16 cellular contexts compared by ENCODE assay signal in the genomic region with DNA sequence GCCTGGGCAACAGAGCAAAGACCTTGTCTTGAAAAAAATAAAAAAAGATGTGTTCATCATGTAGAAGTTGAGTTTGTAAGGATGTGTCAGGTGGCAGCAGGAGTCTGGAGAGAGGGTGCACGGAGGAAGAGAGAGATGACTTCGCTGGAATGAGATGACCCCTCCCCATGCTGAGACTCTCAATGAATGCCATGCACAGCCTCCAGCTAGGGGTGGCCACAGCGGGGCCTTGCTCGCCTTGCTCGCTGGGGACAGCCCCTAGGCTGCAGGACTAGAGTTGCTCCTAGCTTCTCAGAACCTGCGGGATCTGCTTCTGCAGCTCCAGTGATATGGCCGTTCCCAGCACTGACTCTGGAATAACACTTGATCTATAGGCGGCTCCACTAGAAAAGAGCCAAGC. TPM values are rescaled to one million over a fixed set of nuclear protein-coding genes. Genes with fewer than 3 reads are reported as not detected.
DNase-seq lines count a peak whose midpoint lies in the region; ATAC-seq and TF ChIP-seq lines count a peak whose summit lies in the region.
"Had no signal": no experiment of that assay in that cellular context is flagged by ENCODE, and none has a peak within 500 bp of the region (broad histone marks: within the 10 kb centered on the region; RNA-seq: fewer than 3 reads in every experiment).

No MANE protein-coding gene starts in this region.

- DNase-seq in ELF-1 (ENCODE audit: low read depth, low spot score) = peak; percentile 45
- DNase-seq in GM23338 (ENCODE audit: low spot score) = no peak
- peak; percentile 43 for DNase-seq in endodermal cell
- DNase-seq in mesenteric fat pad (ENCODE audit: low spot score) = peak; percentile 57
- DNase-seq in DMS79 treated with DMSO at 0.1 percent for 48 hours (lab: John Stamatoyannopoulos, UW) = no peak
- no peak for DNase-seq in epidermal melanocyte (ENCODE audit: insufficient read length, low spot score)
- DNase-seq in stimulated activated CD4-positive, alpha-beta T cell treated with anti-CD3 and anti-CD28 coated beads, Interleukin-15, amount 100 ng/mL, for 24 hours = no peak
- DNase-seq: COR-L47; EL; NCI-H1105; NCI-H1694; NCI-H2107; NCI-H345; NCI-H526; NK-92 treated with Interleukin-12 subunit alpha and Interleukin-12 subunit beta, amount 100 ng/mL, for 24 hours; RPMI8226 had no signal

- no peaks in the 10 kb centered on the region for H3K79me2 ChIP-seq in GM23338 (replicated peaks; ENCODE audit: insufficient read depth)

- H3K27me3 Mint-ChIP-seq in GM23338 (ENCODE audit: insufficient read depth, low read depth, poor library complexity) = peaks cover 3% of the 10 kb centered on the region
- peaks cover 3% of the 10 kb centered on the region for H3K27me3 Mint-ChIP-seq in endodermal cell (ENCODE audit: insufficient read depth)

- no peaks in the 10 kb centered on the region for H3K9me3 Mint-ChIP-seq in GM23338
- no peaks in the 10 kb centered on the region for H3K9me3 Mint-ChIP-seq in endodermal cell

- H3F3A ChIP-seq in GM23338 (replicated peaks; ENCODE audit: low read depth) = 0 out of 2 replicates have a peak, but pooled peaks cover 2% of the 10 kb centered on the region

- H3K4me1 ChIP-seq in GM23338 (ENCODE audit: insufficient read depth) (no peaks in the 10 kb centered on the region; the same call in 1 of the 2 replicates), endodermal cell (ENCODE audit: control insufficient read depth, insufficient read depth, low read length) (peaks cover 2% of the 10 kb centered on the region)

- TF ChIP-seq CTCF in GM23338 (conservative IDR thresholded peaks at IDR 0.05; ENCODE audit: low read depth in 2 of 2) (no peak), endodermal cell (conservative IDR thresholded peaks at IDR 0.05) (no peak)

- no peak overlapping the region for H3K27ac Mint-ChIP-seq in GM23338
- no peak overlapping the region for H3K27ac Mint-ChIP-seq in endodermal cell

- WGBS in endodermal cell (ENCODE audit: insufficient coverage in 1 of 2, insufficient read length in 1 of 2), 2 experiments = 86 to 97% methylated on average over 5 to 8 of the region's 8 CpGs

- H3K36me3 ChIP-seq in GM23338 (ENCODE audit: insufficient read depth) (no peaks in the 10 kb centered on the region), endodermal cell (ENCODE audit: control insufficient read depth, insufficient read depth, low read length) (no peaks in the 10 kb centered on the region)

- H3K4me2 ChIP-seq in GM23338 = no peak overlapping the region

- H3K27ac ChIP-seq in GM23338 (ENCODE audit: low read depth) (no peak overlapping the region), endodermal cell (ENCODE audit: low read depth, low read length) (no peak overlapping the region)

- ATAC-seq in GM23338 = peak; percentile 31

- H3K9me2 ChIP-seq in GM23338 (ENCODE audit: insufficient read depth) = no peaks in the 10 kb centered on the region

- H3K4me3 Mint-ChIP-seq in GM23338 (no peak overlapping the region), endodermal cell (no peak overlapping the region)

- no peaks in the 10 kb centered on the region for H3K9me3 ChIP-seq in endodermal cell (ENCODE audit: control insufficient read depth, low read length)

- H4K20me1 ChIP-seq in GM23338 (replicated peaks; ENCODE audit: insufficient read depth) = no peaks in the 10 kb centered on the region

- H2AFZ ChIP-seq in GM23338 = no peak overlapping the region

- no peak overlapping the region for H3K4me3 ChIP-seq in GM23338
- H3K4me3 ChIP-seq in endodermal cell (ENCODE audit: low read length) = no peak overlapping the region

- no peaks in the 10 kb centered on the region for H3K27me3 ChIP-seq in GM23338 (ENCODE audit: insufficient read depth)
- H3K27me3 ChIP-seq in endodermal cell (ENCODE audit: control insufficient read depth, insufficient read depth, low read length, poor library complexity, severe bottlenecking) = no peaks in the 10 kb centered on the region

- H3K4me1 Mint-ChIP-seq in GM23338 = peaks cover 13% of the 10 kb centered on the region
- peaks cover 3% of the 10 kb centered on the region for H3K4me1 Mint-ChIP-seq in endodermal cell

- H3K36me3 Mint-ChIP-seq in GM23338 (ENCODE audit: low read depth) (no peaks in the 10 kb centered on the region), endodermal cell (ENCODE audit: low read depth) (no peaks in the 10 kb centered on the region)

- no peak overlapping the region for H3K9ac ChIP-seq in endodermal cell (ENCODE audit: extremely low read depth, low read length, poor library complexity, severe bottlenecking)

TF ChIP-seq in GM23338, 12 proteins besides CTCF, POLR2A, EP300 and RAD21:
- TF ChIP-seq ZNF114 (CRISPR knock-in tag; IDR thresholded peaks at IDR 0.05) (no peak), POLR2AphosphoS5 (IDR thresholded peaks at IDR 0.05; ENCODE audit: low read depth) (no peak)
TF ChIP-seq in GM23338: peak in this region for 0.

RNA-seq across cellular contexts. Expression of gene C2CD2, which starts 6.6 kb away (rescaled TPM):
- total RNA-seq in GM23338 (2014; rRNA removed; shearing (Covaris generic)) = 12.7 and 16.2 TPM in 2 replicates
- polyA plus RNA-seq in GM23338 (2016; fragmentation: Nextera tagmentation; extraction: Ambion mirVana) = 3.1 and 4.5 TPM in 2 replicates
- 10 to 100 TPM; 26.3 to 28.7 TPM for total RNA-seq in endodermal cell
- 8.9 TPM for polyA plus RNA-seq in endodermal cell (2013, experiment 1 of 2)
- polyA plus RNA-seq in endodermal cell (2013, experiment 2 of 2) = 7.2 TPM
- 125 TPM for total RNA-seq in mesenteric fat pad

RNA-seq across cellular contexts. Expression of gene ZBTB21, which starts 49.8 kb away (rescaled TPM):
- total RNA-seq in GM23338 (2014; rRNA removed; shearing (Covaris generic)) = 11.0 and 13.6 TPM in 2 replicates
- 8.7 and 10.0 TPM in 2 replicates for polyA plus RNA-seq in GM23338 (2016; fragmentation: Nextera tagmentation; extraction: Ambion mirVana)
- total RNA-seq in endodermal cell = 10 to 100 TPM; 17.3 to 23.1 TPM
- 14.0 TPM for polyA plus RNA-seq in endodermal cell (2013, experiment 1 of 2)
- 14.4 TPM for polyA plus RNA-seq in endodermal cell (2013, experiment 2 of 2)
- 19.8 TPM for total RNA-seq in mesenteric fat pad

Comparison
In these comparisons a context has a peak if more than half of its experiments do, and no peak if none do; other contexts are left out.
1. DNase-seq: peak in ELF-1 (single experiment), endodermal cell (single experiment) and mesenteric fat pad (single experiment); none in GM23338 (single experiment), DMS79 treated with DMSO at 0.1 percent for 48 hours (single experiment), epidermal melanocyte (single experiment) and stimulated activated CD4-positive, alpha-beta T cell treated with anti-CD3 and anti-CD28 coated beads, Interleukin-15, amount 100 ng/mL, for 24 hours (single experiment).